14 cellular contexts compared by ENCODE assay signal in the genomic region with DNA sequence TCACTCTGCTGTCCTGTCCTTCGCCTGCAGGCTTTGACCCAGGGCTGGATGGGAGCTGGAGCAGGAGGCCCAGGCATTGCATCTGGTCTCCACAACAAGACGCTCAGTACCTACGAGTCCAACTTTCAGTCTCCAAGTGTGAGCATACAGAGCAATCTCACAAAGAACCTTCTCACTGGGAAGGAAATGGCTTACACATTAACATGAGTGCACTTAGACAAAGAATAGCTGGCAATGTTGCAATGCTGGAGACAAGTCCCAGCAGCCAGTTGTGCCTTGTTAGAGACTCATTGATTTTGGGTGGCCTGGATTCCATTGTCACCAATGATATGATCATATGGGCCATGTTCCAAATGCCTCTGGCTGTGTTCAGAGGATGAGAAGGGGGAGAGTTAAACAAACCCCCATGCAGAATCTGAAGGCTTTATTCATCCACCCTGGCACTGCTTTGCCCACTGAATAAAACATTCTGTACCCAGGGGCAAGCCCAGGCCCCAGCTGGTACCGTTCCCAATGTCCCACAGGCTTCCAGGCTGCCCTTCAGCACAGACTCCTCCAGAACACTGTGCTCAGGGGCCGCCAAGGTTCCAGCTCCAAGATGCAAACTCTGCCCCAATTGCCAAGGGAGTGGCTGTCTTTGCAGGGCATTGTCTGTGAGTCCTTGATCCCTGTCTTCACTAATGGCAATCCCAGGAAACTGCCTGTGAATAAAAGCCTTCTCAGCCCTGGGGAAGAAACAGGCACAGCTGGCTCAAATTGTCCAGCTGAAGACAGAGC.
A peak's percentile ranks its signal among the peaks of the same experiment; 100 is the strongest.
DNase-seq lines count a peak whose midpoint lies in the region; ATAC-seq and TF ChIP-seq lines count a peak whose summit lies in the region.
"Had no signal": no experiment of that assay in that cellular context is flagged by ENCODE, and none has a peak within 500 bp of the region (broad histone marks: within the 10 kb centered on the region; RNA-seq: fewer than 3 reads in every experiment).

No MANE protein-coding gene starts in this region.

- no peaks in the 10 kb centered on the region for H3K36me3 ChIP-seq in lower lobe of right lung
- no peaks in the 10 kb centered on the region for H3K36me3 ChIP-seq in thyroid gland
- H3K36me3 ChIP-seq: neutrophil had no signal

- peaks cover 18% of the 10 kb centered on the region for H3K4me1 ChIP-seq in lower lobe of right lung
- peaks cover 0 to 7% of the 10 kb centered on the region in 2 donors for H3K4me1 ChIP-seq in thyroid gland

- TF ChIP-seq CTCF in dorsolateral prefrontal cortex (IDR thresholded peaks at IDR 0.05 in 54 of 56, conservative IDR thresholded peaks at IDR 0.05 in 2 of 56; ENCODE audit: low read depth in 1 of 56, partially characterized antibody in 56 of 56) (peak in 9 of 56 donors; percentile 8 to 37 (median 12)), lower lobe of right lung (IDR thresholded peaks at IDR 0.05) (no peak), thyroid gland (IDR thresholded peaks at IDR 0.05) (no peak)

- H3K27me3 ChIP-seq in dorsolateral prefrontal cortex (no peaks in the 10 kb centered on the region), lower lobe of right lung (ENCODE audit: low read depth) (no peaks in the 10 kb centered on the region), thyroid gland (no peaks in the 10 kb centered on the region)
- H3K27me3 ChIP-seq: neutrophil had no signal

- 81 to 93% methylated on average over 5 of the region's 5 CpGs for WGBS in thyroid gland, 2 donors

- H3K27ac ChIP-seq in dorsolateral prefrontal cortex (peak overlapping the region; percentile 75 to 99 (median 94)), lower lobe of right lung (peak overlapping the region; percentile 32), substantia nigra (ENCODE audit: low read depth, low read length, poor library complexity, severe bottlenecking) (peak overlapping the region; percentile 98), thyroid gland (no peak overlapping the region)
- H3K27ac ChIP-seq: neutrophil had no signal

- peak overlapping the region in 50 of 59 donors; percentile 1 to 63 (median 32) for H3K4me3 ChIP-seq in dorsolateral prefrontal cortex
- H3K4me3 ChIP-seq in lower lobe of right lung, result no peak overlapping the region
- no peak overlapping the region for H3K4me3 ChIP-seq in thyroid gland (replicated peaks in 1 of 3)
- H3K4me3 ChIP-seq: GM12878 had no signal

- intact Hi-C loops in dorsolateral prefrontal cortex (cut with DNase I), result loop anchor here (1.0 to 10.0 kb wide), 4 partner anchors 67 to 602 kb away; a partner anchor contains a TSS
- intact Hi-C loops in lower lobe of right lung (cut with DNase I), result no loop called here
- intact Hi-C loops in thyroid gland (cut with DNase I), result no loop called here

- peak; percentile 78 to 84 for ATAC-seq in lower lobe of right lung
- ATAC-seq: GM12878 had no signal

- H3K9me3 ChIP-seq in lower lobe of right lung (no peaks in the 10 kb centered on the region), thyroid gland (no peaks in the 10 kb centered on the region)
- H3K9me3 ChIP-seq: neutrophil had no signal

- DNase-seq in NCI-H345 (lab: John Stamatoyannopoulos, UW) (peak; percentile 12), NCI-H345 treated with DMSO at 0.1 percent for 48 hours (lab: John Stamatoyannopoulos, UW; ENCODE audit: unreplicated experiment) (no peak), dorsolateral prefrontal cortex (peak; percentile 41 to 96 (median 90)), lower lobe of right lung (no peak), substantia nigra (lab: John Stamatoyannopoulos, UW) (peak; percentile 45 to 97 (median 91)), thyroid gland (no peak), activated T-cell treated with anti-CD3 and anti-CD28 coated beads for 4 hours (no peak), HT-29 (ENCODE audit: low spot score) (no peak)
- DNase-seq: activated CD4-positive, alpha-beta memory T cell treated with anti-CD3 and anti-CD28 coated beads for 36 hours; DMS 273 treated with DMSO at 0.1 percent for 48 hours; H9; T-helper 2 cell had no signal

- no peak for TF ChIP-seq POLR2A in thyroid gland (IDR thresholded peaks at IDR 0.05)

Comparison
In these comparisons a context has a peak if more than half of its experiments do, and no peak if none do; other contexts are left out.
1. DNase-seq: peak in NCI-H345 (single experiment), dorsolateral prefrontal cortex (10 of 10) and substantia nigra (49 of 49); none in NCI-H345 treated with DMSO at 0.1 percent for 48 hours (single experiment), lower lobe of right lung (single experiment), thyroid gland (0 of 2), activated T-cell treated with anti-CD3 and anti-CD28 coated beads for 4 hours (single experiment) and HT-29 (single experiment).
2. H3K27ac ChIP-seq: peak in dorsolateral prefrontal cortex (59 of 59), lower lobe of right lung (single experiment) and substantia nigra (single experiment); none in thyroid gland (0 of 3).
3. H3K4me3 ChIP-seq: peak in dorsolateral prefrontal cortex (50 of 59); none in lower lobe of right lung (single experiment) and thyroid gland (0 of 3).
4. intact Hi-C loops: an anchor here in dorsolateral prefrontal cortex (1.0 to 10.0 kb wide); none called in lower lobe of right lung and thyroid gland.